Comparison of ENCODE assay signal across 15 cellular contexts in genomic region chr6:20868397-20869185, GRCh38.
A peak's percentile ranks its signal among the peaks of the same experiment; 100 is the strongest.
DNase-seq lines count a peak whose midpoint lies in the region; ATAC-seq and TF ChIP-seq lines count a peak whose summit lies in the region.
"Had no signal": no experiment of that assay in that cellular context is flagged by ENCODE, and none has a peak within 500 bp of the region (broad histone marks: within the 10 kb centered on the region; RNA-seq: fewer than 3 reads in every experiment).

No MANE protein-coding gene starts in this region.

- H3K4me3 Mint-ChIP-seq in glutamatergic neuron (ENCODE audit: unreplicated experiment) = peak overlapping the region; percentile 57
- peak overlapping the region in 1 of 8 donors; percentile 33 for H3K4me3 Mint-ChIP-seq in CD4-positive, alpha-beta memory T cell
- H3K4me3 Mint-ChIP-seq: activated CD8-positive, alpha-beta T cell treated with anti-CD3 and anti-CD28 coated beads, Interleukin-2, amount 10 ng/mL, durations not matched to agents 7 days and 5 days had no signal

- peaks cover 53% of the 10 kb centered on the region for H3K4me1 Mint-ChIP-seq in glutamatergic neuron (ENCODE audit: low read depth, unreplicated experiment)
- peaks cover 0 to 3% (median 0%) of the 10 kb centered on the region in 4 donors for H3K4me1 Mint-ChIP-seq in CD4-positive, alpha-beta memory T cell

- no peaks in the 10 kb centered on the region for H3K36me3 Mint-ChIP-seq in glutamatergic neuron (ENCODE audit: unreplicated experiment)
- H3K36me3 Mint-ChIP-seq in CD4-positive, alpha-beta memory T cell = peaks cover 0 to 28% of the 10 kb centered on the region in 2 donors

- POLR2A ChIA-PET in CD4-positive, alpha-beta memory T cell (lab: Charles Lee; ENCODE audit: partially characterized antibody) = no interaction called here

- TF ChIP-seq CTCF in glutamatergic neuron (IDR thresholded peaks at IDR 0.05; ENCODE audit: partially characterized antibody, unreplicated experiment) (no peak), testis (IDR thresholded peaks at IDR 0.05) (no peak)

- H3K27me3 Mint-ChIP-seq in glutamatergic neuron (ENCODE audit: unreplicated experiment) = peaks cover 11% of the 10 kb centered on the region
- no peaks in the 10 kb centered on the region for H3K27me3 Mint-ChIP-seq in CD4-positive, alpha-beta memory T cell

- no peak overlapping the region for H3K27ac ChIP-seq in testis
- H3K27ac ChIP-seq in CD4-positive, alpha-beta memory T cell (ENCODE audit: low read depth, low read length) = no peak overlapping the region

- no peak for TF ChIP-seq POLR2A in testis (IDR thresholded peaks at IDR 0.05)

- no peaks in the 10 kb centered on the region for H3K4me1 ChIP-seq in testis
- H3K4me1 ChIP-seq in CD4-positive, alpha-beta memory T cell (ENCODE audit: insufficient read depth, low read length) = no peaks in the 10 kb centered on the region

- WGBS in testis, 2 donors = 51 to 62% methylated on average over 9 of the region's 9 CpGs

- CTCF ChIA-PET in CD4-positive, alpha-beta memory T cell (lab: Charles Lee; ENCODE audit: partially characterized antibody) = interaction anchor here (1.5 kb wide), 1 partner anchor 11 kb away, joined by 4 read pairs; no protein-coding TSS in a partner anchor

- no peaks in the 10 kb centered on the region for H3K9me3 ChIP-seq in testis
- H3K9me3 ChIP-seq in CD4-positive, alpha-beta memory T cell (ENCODE audit: control insufficient read depth in 1 of 2, low read length in 2 of 2) = no peaks in the 10 kb centered on the region
- H3K9me3 ChIP-seq: Caco-2 had no signal

- peaks cover 12% of the 10 kb centered on the region for H3K9me3 Mint-ChIP-seq in glutamatergic neuron (ENCODE audit: unreplicated experiment)
- peaks cover 0 to 2% (median 0%) of the 10 kb centered on the region in 8 donors for H3K9me3 Mint-ChIP-seq in CD4-positive, alpha-beta memory T cell

- H3K36me3 ChIP-seq in testis (ENCODE audit: low read depth, missing control alignments) = no peaks in the 10 kb centered on the region
- H3K36me3 ChIP-seq in CD4-positive, alpha-beta memory T cell (ENCODE audit: insufficient read depth, low read length) = no peaks in the 10 kb centered on the region

- no peak overlapping the region for H3K4me3 ChIP-seq in testis
- H3K4me3 ChIP-seq in CD4-positive, alpha-beta memory T cell (ENCODE audit: low read length in 2 of 2) = no peak overlapping the region

- DNase-seq in Right ventricle myocardium superior (no peak), cardiac septum (ENCODE audit: low spot score) (no peak), NCI-H2227 treated with DMSO at 0.1 percent for 48 hours (lab: John Stamatoyannopoulos, UW) (peak; percentile 86), glutamatergic neuron (peak; percentile 59), testis (peak; percentile 26), hippocampal formation (lab: John Stamatoyannopoulos, UW) (no peak)
- DNase-seq in CD4-positive, alpha-beta memory T cell = no peak
- DNase-seq: activated CD8-positive, alpha-beta T cell treated with anti-CD3 and anti-CD28 coated beads, Interleukin-2, amount 10 ng/mL, durations not matched to agents 7 days and 5 days; Caco-2; mesenchymal stem cell; stimulated activated CD4-positive, alpha-beta T cell treated with anti-CD3 and anti-CD28 coated beads, Interleukin-15, amount 100 ng/mL, for 24 hours; T-helper 9 cell had no signal

- H3K27me3 ChIP-seq in testis = no peaks in the 10 kb centered on the region
- no peaks in the 10 kb centered on the region for H3K27me3 ChIP-seq in CD4-positive, alpha-beta memory T cell (ENCODE audit: insufficient read depth, low read length)

- intact Hi-C loops in Right ventricle myocardium superior (cut with DNase I) = no loop called here
- intact Hi-C loops in cardiac septum (cut with DNase I) = no loop called here
- intact Hi-C loops in testis (cut with DNase I; ENCODE audit: low total_unique reads) = no loop called here
- intact Hi-C loops in CD4-positive, alpha-beta memory T cell (cut with micrococcal nuclease) = no loop called here

- peak overlapping the region; percentile 97 for H3K27ac Mint-ChIP-seq in glutamatergic neuron (ENCODE audit: unreplicated experiment)
- no peak overlapping the region for H3K27ac Mint-ChIP-seq in CD4-positive, alpha-beta memory T cell
- H3K27ac Mint-ChIP-seq: activated CD8-positive, alpha-beta T cell treated with anti-CD3 and anti-CD28 coated beads, Interleukin-2, amount 10 ng/mL, durations not matched to agents 7 days and 5 days; activated naive CD4-positive, alpha-beta T cell treated with anti-CD3 and anti-CD28 coated beads, Interleukin-2, amount 50 U/mL, for 72 hours had no signal

- peak; percentile 85 for ATAC-seq in Right ventricle myocardium superior (ENCODE audit: poor library complexity)
- ATAC-seq in HG02571 (IDR thresholded peaks at IDR 0.05; ENCODE audit: unreplicated experiment) = no peak
- ATAC-seq: activated CD8-positive, alpha-beta T cell treated with anti-CD3 and anti-CD28 coated beads, Interleukin-2, amount 10 ng/mL, durations not matched to agents 7 days and 5 days; activated naive CD4-positive, alpha-beta T cell treated with anti-CD3 and anti-CD28 coated beads, Interleukin-2, amount 50 U/mL, for 72 hours; esophagus mucosa had no signal

Comparison
In these comparisons a context has a peak if more than half of its experiments do, and no peak if none do; other contexts are left out.
1. DNase-seq: peak in NCI-H2227 treated with DMSO at 0.1 percent for 48 hours (single experiment), glutamatergic neuron (single experiment) and testis (single experiment); none in Right ventricle myocardium superior (single experiment), cardiac septum (single experiment), CD4-positive, alpha-beta memory T cell (0 of 5) and hippocampal formation (0 of 2).